In genomic region chr2:193894090-193894489, GRCh38 we compare ENCODE assay signal across 17 cellular contexts.
"Had no signal": no experiment of that assay in that cellular context is flagged by ENCODE, and none has a peak within 500 bp of the region (broad histone marks: within the 10 kb centered on the region; RNA-seq: fewer than 3 reads in every experiment).

No MANE protein-coding gene starts in this region.

- H3K27me3 ChIP-seq: foreskin keratinocyte, pancreas, sigmoid colon, spleen, thyroid gland had no signal

- H3K27ac Mint-ChIP-seq: activated CD4-positive, alpha-beta T cell treated with anti-CD3 and anti-CD28 coated beads, Interleukin-2, amount 10 ng/mL, durations not matched to agents 24 days and 14 days; activated CD8-positive, alpha-beta T cell treated with anti-CD3 and anti-CD28 coated beads, Interleukin-2, amount 10 ng/mL, durations not matched to agents 7 days and 5 days; activated T-helper 1 cell treated with anti-CD3 and anti-CD28 coated beads, Interleukin-12 subunit alpha, Interleukin-12 subunit beta, Interleukin-2, Interleukin-4 antibody, amounts not matched to agents 30 ng/mL and 10 ng/mL and 1 ng/mL, durations not matched to agents 14 hours and 24 hours and 36 hours; effector memory CD8-positive, alpha-beta T cell; naive thymus-derived CD8-positive, alpha-beta T cell; WTC11 had no signal

- DNase-seq: activated CD4-positive, alpha-beta T cell treated with anti-CD3 and anti-CD28 coated beads, Interleukin-2, amount 10 ng/mL, durations not matched to agents 24 days and 14 days; activated CD8-positive, alpha-beta memory T cell treated with anti-CD3 and anti-CD28 coated beads, Interleukin-2, amount 50 U/mL, for 4 hours; activated CD8-positive, alpha-beta T cell treated with anti-CD3 and anti-CD28 coated beads, Interleukin-2, amount 10 ng/mL, durations not matched to agents 7 days and 5 days; activated naive CD4-positive, alpha-beta T cell; dermis blood vessel endothelial cell; effector memory CD8-positive, alpha-beta T cell; foreskin keratinocyte; kidney glomerular epithelial cell; mesenchymal stem cell; naive thymus-derived CD8-positive, alpha-beta T cell; pancreas; sigmoid colon; spleen; stimulated activated CD4-positive, alpha-beta T cell treated with anti-CD3 and anti-CD28 coated beads, Interleukin-1b, Interleukin-23, amount 100 ng/mL, for 48 hours; thyroid gland had no signal

- H3K27ac ChIP-seq: foreskin keratinocyte, pancreas, sigmoid colon, spleen, thyroid gland had no signal

- H3K9me3 ChIP-seq: pancreas, sigmoid colon, spleen, thyroid gland had no signal

- H3K4me3 ChIP-seq: pancreas, sigmoid colon, spleen, thyroid gland had no signal

- H3K4me1 Mint-ChIP-seq: activated CD4-positive, alpha-beta T cell treated with anti-CD3 and anti-CD28 coated beads, Interleukin-2, amount 10 ng/mL, durations not matched to agents 24 days and 14 days had no signal

- ATAC-seq: activated CD8-positive, alpha-beta T cell treated with anti-CD3 and anti-CD28 coated beads, Interleukin-2, amount 10 ng/mL, durations not matched to agents 7 days and 5 days; effector memory CD8-positive, alpha-beta T cell; foreskin keratinocyte; naive thymus-derived CD8-positive, alpha-beta T cell; pancreas; WTC11 had no signal

- H3K4me1 ChIP-seq: foreskin keratinocyte, pancreas, sigmoid colon, spleen, thyroid gland had no signal

- H3K36me3 Mint-ChIP-seq: naive thymus-derived CD8-positive, alpha-beta T cell; WTC11 had no signal

- H3K9me3 Mint-ChIP-seq: activated CD4-positive, alpha-beta T cell treated with anti-CD3 and anti-CD28 coated beads, Interleukin-2, amount 10 ng/mL, durations not matched to agents 24 days and 14 days; activated T-helper 1 cell treated with anti-CD3 and anti-CD28 coated beads, Interleukin-12 subunit alpha, Interleukin-12 subunit beta, Interleukin-2, Interleukin-4 antibody, amounts not matched to agents 30 ng/mL and 10 ng/mL and 1 ng/mL, durations not matched to agents 14 hours and 24 hours and 36 hours; WTC11 had no signal

- H3K36me3 ChIP-seq: pancreas, sigmoid colon, spleen, thyroid gland had no signal

- H3K4me3 Mint-ChIP-seq: activated CD4-positive, alpha-beta T cell treated with anti-CD3 and anti-CD28 coated beads, Interleukin-2, amount 10 ng/mL, durations not matched to agents 24 days and 14 days; activated CD8-positive, alpha-beta T cell treated with anti-CD3 and anti-CD28 coated beads, Interleukin-2, amount 10 ng/mL, durations not matched to agents 7 days and 5 days; activated T-helper 1 cell treated with anti-CD3 and anti-CD28 coated beads, Interleukin-12 subunit alpha, Interleukin-12 subunit beta, Interleukin-2, Interleukin-4 antibody, amounts not matched to agents 30 ng/mL and 10 ng/mL and 1 ng/mL, durations not matched to agents 14 hours and 24 hours and 36 hours; effector memory CD8-positive, alpha-beta T cell; naive thymus-derived CD8-positive, alpha-beta T cell; WTC11 had no signal

- H3K27me3 Mint-ChIP-seq: activated CD4-positive, alpha-beta T cell treated with anti-CD3 and anti-CD28 coated beads, Interleukin-2, amount 10 ng/mL, durations not matched to agents 24 days and 14 days; effector memory CD8-positive, alpha-beta T cell; naive thymus-derived CD8-positive, alpha-beta T cell had no signal
